10 cellular contexts compared by ENCODE assay signal in genomic region chr1:159171254-159171687, GRCh38. TPM values are rescaled to one million over a fixed set of nuclear protein-coding genes. Genes with fewer than 3 reads are reported as not detected.
DNase-seq lines count a peak whose midpoint lies in the region; ATAC-seq and TF ChIP-seq lines count a peak whose summit lies in the region.
"Had no signal": no experiment of that assay in that cellular context is flagged by ENCODE, and none has a peak within 500 bp of the region (broad histone marks: within the 10 kb centered on the region; RNA-seq: fewer than 3 reads in every experiment).

A gene with protein sequence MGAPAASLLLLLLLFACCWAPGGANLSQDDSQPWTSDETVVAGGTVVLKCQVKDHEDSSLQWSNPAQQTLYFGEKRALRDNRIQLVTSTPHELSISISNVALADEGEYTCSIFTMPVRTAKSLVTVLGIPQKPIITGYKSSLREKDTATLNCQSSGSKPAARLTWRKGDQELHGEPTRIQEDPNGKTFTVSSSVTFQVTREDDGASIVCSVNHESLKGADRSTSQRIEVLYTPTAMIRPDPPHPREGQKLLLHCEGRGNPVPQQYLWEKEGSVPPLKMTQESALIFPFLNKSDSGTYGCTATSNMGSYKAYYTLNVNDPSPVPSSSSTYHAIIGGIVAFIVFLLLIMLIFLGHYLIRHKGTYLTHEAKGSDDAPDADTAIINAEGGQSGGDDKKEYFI (plus strand): TSS chr1:159171615. CDS start chr1:159171766, 151 bp downstream.

- in situ Hi-C loops in G401 (cut with HindIII; ENCODE audit: low sequenced_read_pairs), result no loop called here

- H3K27ac ChIP-seq in WERI-Rb-1, result no peak within 1 kb of the TSS

- peaks cover 92% of the 10 kb centered on the region for H3K27me3 ChIP-seq in WERI-Rb-1 (ENCODE audit: insufficient read depth, low read depth, severe bottlenecking)

- H3K9me3 ChIP-seq in WERI-Rb-1 (ENCODE audit: severe bottlenecking), result peaks cover 9% of the 10 kb centered on the region

- H3K36me3 ChIP-seq in WERI-Rb-1, result no peaks in the 10 kb centered on the region

- peaks cover 27% of the 10 kb centered on the region for H3K4me1 Mint-ChIP-seq in CD14-positive monocyte

- intact Hi-C loops in left ventricle myocardium superior (cut with micrococcal nuclease) (no loop called here), CD14-positive monocyte (cut with micrococcal nuclease) (no loop called here)

- no peak within 1 kb of the TSS for H3K27ac Mint-ChIP-seq in CD14-positive monocyte

- DNase-seq in G401 (ENCODE audit: low spot score), result peak; percentile 87
- peak; percentile 33 for DNase-seq in WERI-Rb-1
- DNase-seq in left ventricle myocardium superior, result peak; percentile 43
- DNase-seq in putamen (ENCODE audit: low spot score), result peak; percentile 49
- DNase-seq in stimulated activated naive CD4-positive, alpha-beta T cell (lab: John Stamatoyannopoulos, UW), result no peak
- DNase-seq in NCI-H2081 (lab: John Stamatoyannopoulos, UW), result no peak
- DNase-seq in epidermal melanocyte (ENCODE audit: insufficient read length, low spot score), result no peak
- no peak for DNase-seq in CD14-positive monocyte (ENCODE audit: low spot score)
- DNase-seq: NCI-H1436 had no signal

- H3K4me3 Mint-ChIP-seq in CD14-positive monocyte, result peak within 1 kb of the TSS in 1 of 2 donors; percentile 79

- TF ChIP-seq CTCF in WERI-Rb-1 (IDR thresholded peaks at IDR 0.05; ENCODE audit: low read depth, low read length) (no peak), CD14-positive monocyte (IDR thresholded peaks at IDR 0.05) (no peak)

- peak; percentile 71 for ATAC-seq in left ventricle myocardium superior
- ATAC-seq: left colon had no signal

- H3K9me3 Mint-ChIP-seq in CD14-positive monocyte, result peaks cover 0 to 7% (median 3%) of the 10 kb centered on the region in 7 donors

- H3K4me3 ChIP-seq in WERI-Rb-1 (ENCODE audit: low read depth, low read length), result peak within 1 kb of the TSS; percentile 27

- peaks cover 59 to 65% (median 64%) of the 10 kb centered on the region in 3 donors for H3K27me3 Mint-ChIP-seq in CD14-positive monocyte (ENCODE audit: low read depth in 3 of 3)

- H3K36me3 Mint-ChIP-seq in CD14-positive monocyte, result peaks cover 0 to 3% of the 10 kb centered on the region in 2 donors

RNA-seq across cellular contexts. Expression of the gene that starts here (rescaled TPM):
- not detected in 2 replicates for total RNA-seq in G401 (2014; rRNA removed; shearing (Covaris generic))
- total RNA-seq in left ventricle myocardium superior, result 4.8 TPM
- not detected for polyA plus RNA-seq in CD14-positive monocyte

Comparison
In these comparisons a context has a peak if more than half of its experiments do, and no peak if none do; other contexts are left out.
1. Peak in DNase-seq in G401; RNA of the gene not detected or under 1 TPM.
2. DNase-seq: peak in WERI-Rb-1 (single experiment), left ventricle myocardium superior (single experiment) and putamen (single experiment); none in stimulated activated naive CD4-positive, alpha-beta T cell (0 of 6), NCI-H2081 (0 of 2), epidermal melanocyte (single experiment) and CD14-positive monocyte (single experiment).